27 cellular contexts compared by ENCODE assay signal in genomic region chr3:13887746-13888300, GRCh38. TPM values are rescaled to one million over a fixed set of nuclear protein-coding genes. Genes with fewer than 3 reads are reported as not detected.
"Had no signal": no experiment of that assay in that cellular context is flagged by ENCODE, and none has a peak within 500 bp of the region (broad histone marks: within the 10 kb centered on the region; RNA-seq: fewer than 3 reads in every experiment).

No MANE protein-coding gene starts in this region.

- H3K27ac Mint-ChIP-seq: activated B cell treated with CpG ODN at 0.5 μM for 24 hours; activated CD4-positive, alpha-beta memory T cell treated with anti-CD3 and anti-CD28 coated beads, Interleukin-2, amount 10 ng/mL, durations not matched to agents 7 days and 5 days; activated naive CD8-positive, alpha-beta T cell treated with anti-CD3 and anti-CD28 coated beads, Interleukin-2, amount 50 U/mL, for 24 hours; activated T-helper 1 cell treated with anti-CD3 and anti-CD28 coated beads, Interleukin-12 subunit alpha, Interleukin-12 subunit beta, Interleukin-2, Interleukin-4 antibody, amounts not matched to agents 30 ng/mL and 10 ng/mL and 1 ng/mL, durations not matched to agents 14 hours and 24 hours and 36 hours; natural killer cell treated with Interleukin-12 subunit alpha and Interleukin-12 subunit beta and Interleukin-15 and Interleukin-18, amount 100 ng/mL, for 72 hours; stimulated activated naive B cell treated with anti-CD40 and anti-IgM and Interleukin-4, amounts not matched to agents 10 μg/mL and 1 μg/mL and 100 μg/mL, for 72 hours; T-helper 1 cell treated with Interleukin-12 subunit alpha and Interleukin-12 subunit beta and Interleukin-4 antibody, amounts not matched to agents 30 μg/mL and 1 μg/mL, for 36 hours had no signal

- H3K4me1 ChIP-seq: body of pancreas, left lung, psoas muscle, right lobe of liver, testis had no signal

- H3K9me3 ChIP-seq: body of pancreas, heart right ventricle, left lung, ovary, psoas muscle, right lobe of liver, testis had no signal

- H3K36me3 ChIP-seq: cardiac muscle cell, heart right ventricle, left lung, ovary, right lobe of liver had no signal

- H3K27ac ChIP-seq: body of pancreas, cardiac muscle cell, epithelial cell of prostate, heart right ventricle, left lung, ovary, psoas muscle, right lobe of liver, testis had no signal

- H3K4me3 ChIP-seq: body of pancreas, cardiac muscle cell, heart right ventricle, left lung, lung, ovary, psoas muscle, right lobe of liver, testis had no signal

- H3K36me3 Mint-ChIP-seq: natural killer cell treated with Interleukin-12 subunit alpha and Interleukin-12 subunit beta and Interleukin-15 and Interleukin-18, amount 100 ng/mL, for 72 hours; stimulated activated naive B cell treated with anti-CD40 and anti-IgM and Interleukin-4, amounts not matched to agents 10 μg/mL and 1 μg/mL and 100 μg/mL, for 72 hours had no signal

- H3K4me3 Mint-ChIP-seq: activated B cell treated with CpG ODN at 0.5 μM for 24 hours; activated CD4-positive, alpha-beta memory T cell treated with anti-CD3 and anti-CD28 coated beads, Interleukin-2, amount 10 ng/mL, durations not matched to agents 7 days and 5 days; activated naive CD8-positive, alpha-beta T cell treated with anti-CD3 and anti-CD28 coated beads, Interleukin-2, amount 50 U/mL, for 24 hours; activated T-helper 1 cell treated with anti-CD3 and anti-CD28 coated beads, Interleukin-12 subunit alpha, Interleukin-12 subunit beta, Interleukin-2, Interleukin-4 antibody, amounts not matched to agents 30 ng/mL and 10 ng/mL and 1 ng/mL, durations not matched to agents 14 hours and 24 hours and 36 hours; natural killer cell treated with Interleukin-12 subunit alpha and Interleukin-12 subunit beta and Interleukin-15 and Interleukin-18, amount 100 ng/mL, for 72 hours; stimulated activated naive B cell treated with anti-CD40 and anti-IgM and Interleukin-4, amounts not matched to agents 10 μg/mL and 1 μg/mL and 100 μg/mL, for 72 hours; T-helper 1 cell treated with Interleukin-12 subunit alpha and Interleukin-12 subunit beta and Interleukin-4 antibody, amounts not matched to agents 30 μg/mL and 1 μg/mL, for 36 hours had no signal

- DNase-seq: activated B cell treated with CpG ODN at 0.5 μM for 24 hours; activated CD4-positive, alpha-beta memory T cell treated with anti-CD3 and anti-CD28 coated beads, Interleukin-2, amount 10 ng/mL, durations not matched to agents 7 days and 5 days; activated CD4-positive, alpha-beta T cell treated with anti-CD3 and anti-CD28 coated beads for 4 hours; activated gamma-delta T cell; activated naive CD4-positive, alpha-beta T cell treated with anti-CD3 and anti-CD28 coated beads, Interleukin-2, amount 50 U/mL, for 16 hours; activated naive CD8-positive, alpha-beta T cell treated with anti-CD3 and anti-CD28 coated beads, Interleukin-2, amount 50 U/mL, for 24 hours; anterior cingulate cortex; body of pancreas; heart right ventricle; left lung; midbrain; ovary; psoas muscle; right lobe of liver; small intestine; stimulated activated naive B cell treated with anti-CD40 and anti-IgM and Interleukin-4, amounts not matched to agents 10 μg/mL and 1 μg/mL and 100 μg/mL, for 72 hours; testis; trophoblast cell had no signal

- ATAC-seq: activated naive CD8-positive, alpha-beta T cell treated with anti-CD3 and anti-CD28 coated beads, Interleukin-2, amount 50 U/mL, for 24 hours; body of pancreas; heart right ventricle; left lung; natural killer cell treated with Interleukin-12 subunit alpha and Interleukin-12 subunit beta and Interleukin-15 and Interleukin-18, amount 100 ng/mL, for 72 hours; psoas muscle; right lobe of liver; stimulated activated naive B cell treated with anti-CD40 and anti-IgM and Interleukin-4, amounts not matched to agents 10 μg/mL and 1 μg/mL and 100 μg/mL, for 72 hours had no signal

- H3K27me3 ChIP-seq: body of pancreas, ovary, testis had no signal

- H3K9me3 Mint-ChIP-seq: activated B cell treated with CpG ODN at 0.5 μM for 24 hours; activated CD4-positive, alpha-beta memory T cell treated with anti-CD3 and anti-CD28 coated beads, Interleukin-2, amount 10 ng/mL, durations not matched to agents 7 days and 5 days; activated naive CD8-positive, alpha-beta T cell treated with anti-CD3 and anti-CD28 coated beads, Interleukin-2, amount 50 U/mL, for 24 hours; activated T-helper 1 cell treated with anti-CD3 and anti-CD28 coated beads, Interleukin-12 subunit alpha, Interleukin-12 subunit beta, Interleukin-2, Interleukin-4 antibody, amounts not matched to agents 30 ng/mL and 10 ng/mL and 1 ng/mL, durations not matched to agents 14 hours and 24 hours and 36 hours; natural killer cell treated with Interleukin-12 subunit alpha and Interleukin-12 subunit beta and Interleukin-15 and Interleukin-18, amount 100 ng/mL, for 72 hours; stimulated activated naive B cell treated with anti-CD40 and anti-IgM and Interleukin-4, amounts not matched to agents 10 μg/mL and 1 μg/mL and 100 μg/mL, for 72 hours; T-helper 1 cell treated with Interleukin-12 subunit alpha and Interleukin-12 subunit beta and Interleukin-4 antibody, amounts not matched to agents 30 μg/mL and 1 μg/mL, for 36 hours had no signal

RNA-seq across cellular contexts. Expression of gene WNT7A, which starts 8.0 kb away (rescaled TPM):
- total RNA-seq: activated B cell treated with CpG ODN at 0.5 μM for 24 hours; activated T-helper 1 cell treated with anti-CD3 and anti-CD28 coated beads, Interleukin-12 subunit alpha, Interleukin-12 subunit beta, Interleukin-2, Interleukin-4 antibody, amounts not matched to agents 30 ng/mL and 10 ng/mL and 1 ng/mL, durations not matched to agents 14 hours and 24 hours and 36 hours; cardiac muscle cell; dermis microvascular lymphatic vessel endothelial cell; fibroblast of villous mesenchyme; heart right ventricle; natural killer cell treated with Interleukin-12 subunit alpha and Interleukin-12 subunit beta and Interleukin-15 and Interleukin-18, amount 100 ng/mL, for 72 hours; psoas muscle; right lobe of liver; SK-MEL-5 had no signal
- polyA plus RNA-seq: cardiac muscle cell, heart right ventricle, ovary had no signal
